ENCODE assay signal across 17 cellular contexts in the genomic region with DNA sequence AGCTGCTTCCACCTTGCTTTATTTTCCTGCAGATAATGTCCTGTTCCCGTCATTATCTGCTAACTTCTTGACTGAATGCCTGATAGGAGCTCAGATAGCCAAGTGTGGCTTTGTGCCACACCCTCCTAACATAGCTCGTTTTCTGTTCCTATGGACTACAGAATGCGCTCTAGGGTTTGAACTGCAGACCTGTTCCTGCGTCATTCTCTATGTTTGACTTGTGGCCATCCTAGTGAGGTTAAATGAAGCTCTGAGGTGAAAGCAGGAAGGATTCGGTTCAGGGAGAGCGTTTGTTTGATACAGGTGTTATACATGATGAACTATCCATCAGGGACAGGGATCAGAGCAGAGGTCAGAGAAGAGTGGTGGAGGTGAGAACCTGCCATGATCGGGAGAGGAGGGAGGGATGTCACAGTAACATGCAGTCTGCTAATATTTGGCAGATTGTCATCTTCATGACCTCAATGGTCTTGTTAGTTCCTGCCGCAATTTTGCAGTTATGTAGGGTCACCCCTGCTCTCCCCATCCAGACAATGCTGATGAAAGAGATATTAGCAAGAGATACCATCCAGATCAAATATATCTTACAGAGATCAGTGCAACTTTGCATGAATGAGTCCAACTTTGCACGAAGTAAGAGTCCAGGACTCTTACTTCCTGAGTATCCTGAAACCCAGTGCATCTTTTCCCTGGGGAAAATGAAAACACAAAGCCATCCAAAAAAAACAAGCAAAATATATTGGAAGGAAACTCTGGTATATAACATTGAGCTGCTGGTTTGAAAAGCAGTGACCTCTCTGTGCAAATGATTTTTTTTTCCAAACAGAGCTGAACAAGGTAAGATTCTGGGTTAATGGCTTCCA.
DNase-seq lines count a peak whose midpoint lies in the region; ATAC-seq and TF ChIP-seq lines count a peak whose summit lies in the region.
"Had no signal": no experiment of that assay in that cellular context is flagged by ENCODE, and none has a peak within 500 bp of the region (broad histone marks: within the 10 kb centered on the region; RNA-seq: fewer than 3 reads in every experiment).

No MANE protein-coding gene starts in this region.

- DNase-seq in SIG-M5 treated with dmso at 0.1 percent for 504 hours (lab: John Stamatoyannopoulos, UW; ENCODE audit: unreplicated experiment) (peak; percentile 11), SIG-M5 (lab: John Stamatoyannopoulos, UW) (no peak), brain pericyte (ENCODE audit: low read depth, low spot score) (peak; percentile 26), fibroblast of mammary gland (ENCODE audit: low read depth) (peak; percentile 46), smooth muscle cell of the brain vasculature (ENCODE audit: low read depth, low spot score) (peak; percentile 17), midbrain (lab: John Stamatoyannopoulos, UW) (no peak)
- no peak for DNase-seq in stimulated activated naive CD4-positive, alpha-beta T cell (lab: John Stamatoyannopoulos, UW)
- DNase-seq: CD4-positive, alpha-beta T cell; IMR-90; Kasumi-1; NCI-H1417; NCI-H187 treated with DMSO at 0.1 percent for 48 hours; NK-92 treated with Interleukin-12 subunit alpha and Interleukin-12 subunit beta, amount 100 ng/mL, for 24 hours; RPMI8226 had no signal

- no peak for ATAC-seq in GM18909 (IDR thresholded peaks at IDR 0.05; ENCODE audit: poor library complexity, unreplicated experiment)

- TF ChIP-seq CTCF in fibroblast of mammary gland (conservative IDR thresholded peaks at IDR 0.05; ENCODE audit: control insufficient read depth, insufficient read depth, low read depth, low read length): no peak

- no peak overlapping the region for H3K4me3 ChIP-seq in fibroblast of mammary gland (ENCODE audit: control insufficient read depth, low read depth, low read length)
- H3K4me3 ChIP-seq: HAP-1, SJSA1 had no signal

Comparison
In these comparisons a context has a peak if more than half of its experiments do, and no peak if none do; other contexts are left out.
1. DNase-seq: peak in SIG-M5 treated with dmso at 0.1 percent for 504 hours (single experiment), brain pericyte (single experiment), fibroblast of mammary gland (single experiment) and smooth muscle cell of the brain vasculature (single experiment); none in SIG-M5 (single experiment), midbrain (single experiment) and stimulated activated naive CD4-positive, alpha-beta T cell (0 of 6).